ENCODE assay signal across 2 cellular contexts in genomic region chr20:46893877-46894578, GRCh38.
A peak's percentile ranks its signal among the peaks of the same experiment; 100 is the strongest.
TF ChIP-seq lines count a peak whose summit lies in the region.

No MANE protein-coding gene starts in this region.

TF ChIP-seq in K562, 482 proteins besides CTCF, POLR2A, EP300 and RAD21 (continued from another document):
- TF ChIP-seq GMEB1 (CRISPR knock-in tag; IDR thresholded peaks at IDR 0.05): no peak
- TF ChIP-seq XRCC4 (IDR thresholded peaks at IDR 0.05; ENCODE audit: extremely low read depth, insufficient read depth, insufficient read length): no peak
- no peak for TF ChIP-seq ZFP91 (CRISPR knock-in tag; IDR thresholded peaks at IDR 0.05)
- no peak for TF ChIP-seq ZNF764 (CRISPR knock-in tag; IDR thresholded peaks at IDR 0.05; ENCODE audit: low read depth)
- no peak for TF ChIP-seq TFAP4 (CRISPR knock-in tag; IDR thresholded peaks at IDR 0.05; ENCODE audit: borderline replicate concordance)
- peak; percentile 44 for TF ChIP-seq ZFP36 (IDR thresholded peaks at IDR 0.05; ENCODE audit: low read depth, low read length, partially characterized antibody)
- peak; percentile 51 for TF ChIP-seq RBM25 (IDR thresholded peaks at IDR 0.05; ENCODE audit: low read depth, low read length, severe bottlenecking)
- no peak for TF ChIP-seq IRF1 (CRISPR knock-in tag; IDR thresholded peaks at IDR 0.05; ENCODE audit: borderline replicate concordance)
- no peak for TF ChIP-seq SFPQ (IDR thresholded peaks at IDR 0.05; ENCODE audit: low read depth, low read length)

TF ChIP-seq in neural cell, 6 proteins besides CTCF, POLR2A, EP300 and RAD21 (continued from another document):
- TF ChIP-seq REST (IDR thresholded peaks at IDR 0.05; ENCODE audit: borderline replicate concordance): no peak
- no peak for TF ChIP-seq EZH2 (IDR thresholded peaks at IDR 0.05; ENCODE audit: borderline replicate concordance, insufficient read depth, low read length, poor library complexity, severe bottlenecking)
- TF ChIP-seq POLR2AphosphoS5 (IDR thresholded peaks at IDR 0.05): no peak
- TF ChIP-seq TAF1 (IDR thresholded peaks at IDR 0.05; ENCODE audit: low read depth): no peak
